ENCODE assay signal across 1 cellular context in the genomic region with DNA sequence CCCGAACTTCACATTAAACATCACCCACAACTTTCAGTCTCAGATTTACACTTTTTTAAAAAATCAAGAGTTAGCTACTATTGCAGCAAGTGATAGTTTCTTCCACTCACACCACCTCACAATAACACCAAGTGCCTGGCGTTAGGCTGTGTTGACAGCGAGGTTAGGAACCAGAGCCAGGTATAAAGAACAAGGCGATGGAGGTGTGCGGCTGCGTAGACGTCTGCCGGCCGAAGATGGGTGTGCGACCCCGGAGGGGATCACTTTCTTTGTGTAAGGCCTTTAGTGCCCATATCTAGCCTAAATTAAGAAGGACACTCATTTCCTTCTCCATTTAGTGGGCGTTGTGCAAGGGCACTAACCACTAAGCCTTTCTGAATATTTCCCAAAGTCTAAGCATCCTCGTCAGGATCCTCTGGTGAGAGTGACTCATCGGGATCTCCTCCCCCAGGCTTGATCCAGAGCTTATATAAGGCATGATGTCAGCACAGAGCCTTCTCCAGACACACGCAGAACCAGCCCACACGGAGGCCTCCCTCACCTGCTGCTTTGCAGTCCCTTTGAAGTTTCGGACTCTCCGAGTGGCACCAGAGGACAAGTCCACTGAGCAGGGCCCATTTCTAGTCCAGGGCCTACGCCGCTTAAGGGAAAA.
TF ChIP-seq lines count a peak whose summit lies in the region.

No MANE protein-coding gene starts in this region.

TF ChIP-seq in GM23338, 12 proteins besides CTCF, POLR2A, EP300 and RAD21 (continued from another document):
- TF ChIP-seq ETS1 (IDR thresholded peaks at IDR 0.05) (no peak), CREB1 (CRISPR knock-in tag; IDR thresholded peaks at IDR 0.05; ENCODE audit: low read depth) (no peak)
